ENCODE assay signal across 31 cellular contexts in the genomic region with DNA sequence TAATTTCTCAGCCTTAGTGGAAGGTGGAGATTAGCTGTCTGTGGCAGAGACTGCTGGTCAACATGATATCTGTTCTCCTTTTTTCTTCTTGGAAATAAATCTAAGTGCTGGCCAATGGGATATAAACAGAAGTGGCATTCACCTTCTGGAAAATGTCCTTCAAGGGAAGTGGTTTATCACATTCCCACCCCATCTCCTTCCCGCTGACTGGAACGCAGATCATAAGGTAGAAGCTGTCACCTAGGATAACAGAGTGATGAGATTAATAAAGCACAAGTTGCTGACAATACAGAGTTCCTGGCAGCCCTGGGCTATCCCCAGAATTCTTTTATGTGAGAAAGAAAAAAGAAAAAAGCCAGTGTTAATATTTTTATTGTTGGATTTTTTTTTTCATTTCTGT.
"Had no signal": no experiment of that assay in that cellular context is flagged by ENCODE, and none has a peak within 500 bp of the region (broad histone marks: within the 10 kb centered on the region; RNA-seq: fewer than 3 reads in every experiment).

No MANE protein-coding gene starts in this region.

- DNase-seq: activated CD4-positive, alpha-beta memory T cell treated with anti-CD3 and anti-CD28 coated beads for 36 hours; activated CD4-positive, alpha-beta T cell treated with anti-CD3 and anti-CD28 coated beads for 36 hours; activated CD4-positive, alpha-beta T cell treated with anti-CD3 and anti-CD28 coated beads, Interleukin-2, amount 10 ng/mL, durations not matched to agents 24 days and 14 days; activated CD4-positive, CD25-positive, alpha-beta regulatory T cell; activated CD4-positive, CD25-positive, alpha-beta regulatory T cell treated with anti-CD3 and anti-CD28 coated beads, Interleukin-2, amount 50 U/mL, for 72 hours; activated CD8-positive, alpha-beta memory T cell treated with anti-CD3 and anti-CD28 coated beads, Interleukin-2, amount 10 ng/mL, durations not matched to agents 7 days and 5 days; activated CD8-positive, alpha-beta memory T cell treated with anti-CD3 and anti-CD28 coated beads, Interleukin-2, amount 50 U/mL, for 4 hours; activated CD8-positive, alpha-beta T cell treated with anti-CD3 and anti-CD28 coated beads, Interleukin-2, amount 10 ng/mL, durations not matched to agents 7 days and 5 days; activated effector memory CD4-positive, alpha-beta T cell treated with anti-CD3 and anti-CD28 coated beads, Interleukin-2, amount 50 U/mL, for 16 hours; activated naive CD4-positive, alpha-beta T cell treated with anti-CD3 and anti-CD28 coated beads for 36 hours; activated naive CD8-positive, alpha-beta T cell treated with anti-CD3 and anti-CD28 coated beads for 36 hours; activated naive CD8-positive, alpha-beta T cell treated with anti-CD3 and anti-CD28 coated beads, Interleukin-2, amount 50 U/mL, for 24 hours; activated T-cell treated with anti-CD3 and anti-CD28 coated beads, Interleukin-2, amount 50 U/mL, for 1 hour; activated T-cell treated with anti-CD3 and anti-CD28 coated beads, Interleukin-2, amount 50 U/mL, for 48 hours; adrenal gland; central memory CD4-positive, alpha-beta T cell; cerebellar nuclear complex; colonic mucosa; effector CD8-positive, alpha-beta T cell; foreskin fibroblast; head of caudate nucleus; T-helper 1 cell; T-helper 17 cell; T1000 had no signal

- H3K4me1 ChIP-seq: adrenal gland, ascending aorta, breast epithelium, colonic mucosa had no signal

- H3K27me3 ChIP-seq: adrenal gland, ascending aorta, breast epithelium, cardiac muscle cell, colonic mucosa had no signal

- H3K9me3 ChIP-seq: adrenal gland, ascending aorta, breast epithelium, colonic mucosa had no signal

- FAIRE-seq: endometrium, endothelial cell of umbilical vein, frontal cortex had no signal

- ATAC-seq: activated CD4-positive, alpha-beta T cell treated with anti-CD3 and anti-CD28 coated beads for 36 hours; activated CD8-positive, alpha-beta memory T cell treated with anti-CD3 and anti-CD28 coated beads, Interleukin-2, amount 10 ng/mL, durations not matched to agents 7 days and 5 days; activated CD8-positive, alpha-beta T cell treated with anti-CD3 and anti-CD28 coated beads, Interleukin-2, amount 10 ng/mL, durations not matched to agents 7 days and 5 days; activated naive CD8-positive, alpha-beta T cell treated with anti-CD3 and anti-CD28 coated beads, Interleukin-2, amount 50 U/mL, for 24 hours; T-helper 17 cell had no signal

- H3K4me3 ChIP-seq: adrenal gland, ascending aorta, breast epithelium, cardiac muscle cell, colonic mucosa had no signal

- H3K27ac ChIP-seq: ascending aorta, breast epithelium, cardiac muscle cell, colonic mucosa, epithelial cell of prostate had no signal

- H3K36me3 ChIP-seq: adrenal gland, ascending aorta, breast epithelium, cardiac muscle cell, colonic mucosa had no signal
